ENCODE assay signal across 8 cellular contexts in the genomic region with DNA sequence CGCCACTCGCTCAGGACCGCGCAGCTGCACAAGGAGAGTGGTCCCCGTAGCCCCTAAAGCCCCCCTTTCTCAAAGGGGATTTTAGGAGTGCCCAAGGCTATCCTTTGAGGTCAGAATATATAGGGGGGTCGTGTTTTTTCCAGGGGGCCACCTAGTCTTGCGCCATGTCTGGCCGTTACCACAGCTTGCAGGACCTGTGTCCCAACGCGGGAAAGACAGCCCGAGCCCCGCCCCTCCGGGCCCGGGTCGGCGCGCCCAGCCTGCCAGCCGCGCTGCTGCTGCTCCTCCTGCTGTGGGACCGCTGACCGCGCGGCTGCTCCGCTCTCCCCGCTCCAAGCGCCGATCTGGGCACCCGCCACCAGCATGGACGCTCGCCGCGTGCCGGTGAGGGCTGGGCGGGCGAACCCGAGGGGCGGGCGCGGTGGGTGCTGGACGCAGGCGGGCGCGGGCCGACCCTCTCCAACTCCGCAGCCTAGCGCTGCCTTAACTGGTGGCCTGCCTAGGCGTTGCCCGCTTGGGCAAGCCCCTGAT.
DNase-seq lines count a peak whose midpoint lies in the region; ATAC-seq and TF ChIP-seq lines count a peak whose summit lies in the region.

Gene CDCA7 (plus strand): TSS at position 272 of the 531 bp plus-strand sequence. CDS start 92 bp downstream, at position 364.

- H3K36me3 ChIP-seq in brain microvascular endothelial cell (replicated peaks): no peaks in the 10 kb centered on the region

- peak within 1 kb of the TSS; percentile 88 for H3K27ac ChIP-seq in brain microvascular endothelial cell

- peak; percentile 42 to 57 for DNase-seq in NCI-H187 (lab: John Stamatoyannopoulos, UW)
- DNase-seq in NCI-H187 treated with DMSO at 0.1 percent for 48 hours (lab: John Stamatoyannopoulos, UW): no peak
- peak; percentile 37 for DNase-seq in NCI-H128 (lab: John Stamatoyannopoulos, UW; ENCODE audit: unreplicated experiment)
- DNase-seq in T-helper 22 cell (ENCODE audit: low read depth): peak; percentile 17
- peak; percentile 43 for DNase-seq in brain microvascular endothelial cell
- peak; percentile 90 for DNase-seq in iPS-NIHi7 (ENCODE audit: extremely low spot score)
- peak; percentile 3 to 46 for DNase-seq in stimulated activated CD4-positive, alpha-beta T cell treated with anti-CD3 and anti-CD28 coated beads, Interleukin-15, amount 100 ng/mL, for 1 hour (ENCODE audit: low read depth in 1 of 2, low spot score in 1 of 2)

- no peaks in the 10 kb centered on the region for H3K27me3 ChIP-seq in brain microvascular endothelial cell (replicated peaks)

- peak within 1 kb of the TSS; percentile 86 for H3K4me3 ChIP-seq in brain microvascular endothelial cell (ENCODE audit: low read depth, low read length)

- ATAC-seq in HG02759 (IDR thresholded peaks at IDR 0.05; ENCODE audit: unreplicated experiment): peak; percentile 72

- no peak for TF ChIP-seq CTCF in brain microvascular endothelial cell (IDR thresholded peaks at IDR 0.05; ENCODE audit: low read depth, low read length, missing control alignments)

- in situ Hi-C loops in brain microvascular endothelial cell (cut with HindIII; ENCODE audit: low pct_ligation_motif_present, low sequenced_read_pairs): no loop called here
